Comparison of ENCODE assay signal across 1 cellular context in the genomic region with DNA sequence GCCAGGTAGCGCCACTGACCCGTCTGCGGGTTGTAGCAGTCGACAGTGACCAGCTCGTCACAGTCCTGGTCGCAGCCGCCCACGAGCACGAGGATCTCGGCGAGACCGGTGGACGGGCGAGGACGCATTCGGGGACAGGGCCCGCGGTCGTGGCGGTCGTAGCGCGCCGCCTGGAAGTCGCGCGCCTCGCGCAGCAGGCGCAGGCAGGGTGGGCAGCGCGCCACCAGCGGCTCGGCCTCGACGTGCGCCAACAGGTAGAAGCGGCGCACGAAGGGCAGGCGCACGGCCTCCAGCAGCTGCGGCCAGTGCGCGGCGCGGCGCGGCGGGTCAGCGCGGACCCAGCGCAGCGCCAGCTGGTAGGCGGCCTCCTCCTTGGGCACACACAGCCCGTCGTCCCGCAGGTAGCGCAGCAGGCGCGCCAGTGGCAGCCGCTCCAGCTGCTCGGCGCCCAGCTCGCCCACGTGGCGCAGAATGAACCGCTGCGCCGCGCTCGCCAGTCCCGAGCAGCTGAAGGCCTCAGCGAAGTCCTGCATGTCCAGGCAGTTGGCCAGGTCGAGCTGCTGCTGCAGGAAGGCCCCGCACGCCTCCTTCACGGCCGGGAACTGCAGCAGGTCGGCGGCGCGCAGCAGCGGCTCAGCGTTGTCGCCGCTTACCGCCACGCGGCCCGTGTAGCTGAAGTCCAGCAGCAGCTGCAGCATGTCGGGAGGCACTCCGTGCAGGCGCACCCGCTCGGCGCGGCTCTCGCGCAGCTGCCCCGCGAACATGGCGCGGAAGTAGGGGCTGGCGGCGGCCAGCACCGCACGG.
TF ChIP-seq lines count a peak whose summit lies in the region.

No MANE protein-coding gene starts in this region.

TF ChIP-seq in IMR-90, 13 proteins besides CTCF, POLR2A, EP300 and RAD21 (continued from another document):
- TF ChIP-seq FOS (IDR thresholded peaks at IDR 0.05; ENCODE audit: low read depth, low read length) (no peak), MAZ (IDR thresholded peaks at IDR 0.05; ENCODE audit: borderline replicate concordance, low read depth, low read length) (no peak), MXI1 (IDR thresholded peaks at IDR 0.05; ENCODE audit: borderline replicate concordance, low read depth, low read length) (peak; percentile 73), CHD1 (IDR thresholded peaks at IDR 0.05; ENCODE audit: low read depth, low read length) (peak; percentile 42; the same call in 1 of the 2 replicates), NFE2L2 (IDR thresholded peaks at IDR 0.05; ENCODE audit: low read depth, low read length) (no peak), BHLHE40 (IDR thresholded peaks at IDR 0.05; ENCODE audit: low read depth, low read length) (no peak), RFX5 (IDR thresholded peaks at IDR 0.05; ENCODE audit: low read depth, low read length) (no peak), MAFK (IDR thresholded peaks at IDR 0.05; ENCODE audit: low read depth, low read length) (no peak)
- TF ChIP-seq, protein P1, sequence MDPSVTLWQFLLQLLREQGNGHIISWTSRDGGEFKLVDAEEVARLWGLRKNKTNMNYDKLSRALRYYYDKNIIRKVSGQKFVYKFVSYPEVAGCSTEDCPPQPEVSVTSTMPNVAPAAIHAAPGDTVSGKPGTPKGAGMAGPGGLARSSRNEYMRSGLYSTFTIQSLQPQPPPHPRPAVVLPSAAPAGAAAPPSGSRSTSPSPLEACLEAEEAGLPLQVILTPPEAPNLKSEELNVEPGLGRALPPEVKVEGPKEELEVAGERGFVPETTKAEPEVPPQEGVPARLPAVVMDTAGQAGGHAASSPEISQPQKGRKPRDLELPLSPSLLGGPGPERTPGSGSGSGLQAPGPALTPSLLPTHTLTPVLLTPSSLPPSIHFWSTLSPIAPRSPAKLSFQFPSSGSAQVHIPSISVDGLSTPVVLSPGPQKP (IDR thresholded peaks at IDR 0.05; ENCODE audit: borderline replicate concordance, low read depth, low read length), result no peak
- TF ChIP-seq, protein P2, sequence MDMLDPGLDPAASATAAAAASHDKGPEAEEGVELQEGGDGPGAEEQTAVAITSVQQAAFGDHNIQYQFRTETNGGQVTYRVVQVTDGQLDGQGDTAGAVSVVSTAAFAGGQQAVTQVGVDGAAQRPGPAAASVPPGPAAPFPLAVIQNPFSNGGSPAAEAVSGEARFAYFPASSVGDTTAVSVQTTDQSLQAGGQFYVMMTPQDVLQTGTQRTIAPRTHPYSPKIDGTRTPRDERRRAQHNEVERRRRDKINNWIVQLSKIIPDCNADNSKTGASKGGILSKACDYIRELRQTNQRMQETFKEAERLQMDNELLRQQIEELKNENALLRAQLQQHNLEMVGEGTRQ (IDR thresholded peaks at IDR 0.05; ENCODE audit: low read depth, low read length), result peak; percentile 48; the same call in 1 of the 2 replicates
TF ChIP-seq in IMR-90: peak in this region for 3.
